Comparison of ENCODE assay signal across 1 cellular context in genomic region chr21:42833859-42834729, GRCh38.
A peak's percentile ranks its signal among the peaks of the same experiment; 100 is the strongest.
TF ChIP-seq lines count a peak whose summit lies in the region.

No MANE protein-coding gene starts in this region.

TF ChIP-seq in H1, 55 proteins besides CTCF, POLR2A, EP300 and RAD21:
- TF ChIP-seq, protein P1, sequence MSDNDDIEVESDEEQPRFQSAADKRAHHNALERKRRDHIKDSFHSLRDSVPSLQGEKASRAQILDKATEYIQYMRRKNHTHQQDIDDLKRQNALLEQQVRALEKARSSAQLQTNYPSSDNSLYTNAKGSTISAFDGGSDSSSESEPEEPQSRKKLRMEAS (IDR thresholded peaks at IDR 0.05) = peak; percentile 30; the same call in 1 of the 2 replicates
- TF ChIP-seq TAF1 (IDR thresholded peaks at IDR 0.05; ENCODE audit: low read depth, low read length) (no peak), SP1 (IDR thresholded peaks at IDR 0.05; ENCODE audit: low read depth, low read length) (no peak), RXRA (IDR thresholded peaks at IDR 0.05; ENCODE audit: insufficient read depth, low read depth, low read length) (no peak), POLR2AphosphoS5 (IDR thresholded peaks at IDR 0.05; ENCODE audit: low read depth, low read length) (peak; percentile 71), CBX8 (IDR thresholded peaks at IDR 0.05; ENCODE audit: borderline replicate concordance, low read depth, low read length) (no peak)
- TF ChIP-seq, protein P2, sequence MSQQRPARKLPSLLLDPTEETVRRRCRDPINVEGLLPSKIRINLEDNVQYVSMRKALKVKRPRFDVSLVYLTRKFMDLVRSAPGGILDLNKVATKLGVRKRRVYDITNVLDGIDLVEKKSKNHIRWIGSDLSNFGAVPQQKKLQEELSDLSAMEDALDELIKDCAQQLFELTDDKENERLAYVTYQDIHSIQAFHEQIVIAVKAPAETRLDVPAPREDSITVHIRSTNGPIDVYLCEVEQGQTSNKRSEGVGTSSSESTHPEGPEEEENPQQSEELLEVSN (IDR thresholded peaks at IDR 0.05) = peak; percentile 94
